In genomic region chr12:95974358-95974757, GRCh38 we compare ENCODE assay signal across 1 cellular context.
A peak's percentile ranks its signal among the peaks of the same experiment; 100 is the strongest.
TF ChIP-seq lines count a peak whose summit lies in the region.

No MANE protein-coding gene starts in this region.

TF ChIP-seq in HepG2, 621 proteins besides CTCF, POLR2A, EP300 and RAD21 (continued from another document and continues in another):
- TF ChIP-seq KDM2A (CRISPR knock-in tag; IDR thresholded peaks at IDR 0.05; ENCODE audit: borderline replicate concordance, low read depth) (no peak), SIN3B (IDR thresholded peaks at IDR 0.05; ENCODE audit: low read length) (no peak), DNMT1 (CRISPR knock-in tag; IDR thresholded peaks at IDR 0.05) (no peak), ZZZ3 (CRISPR knock-in tag; IDR thresholded peaks at IDR 0.05; ENCODE audit: borderline replicate concordance) (no peak), SIX1 (CRISPR knock-in tag; IDR thresholded peaks at IDR 0.05; ENCODE audit: borderline replicate concordance) (peak; percentile 84; the same call in 1 of the 2 replicates), MAFK (conservative IDR thresholded peaks at IDR 0.05 in 1 of 2, IDR thresholded peaks at IDR 0.05 in 1 of 2; ENCODE audit: low read length in 2 of 2) (peak in 1 of 2 experiments; percentile 24; a peak in 1 of 4 replicates), ZNF75D (CRISPR knock-in tag; IDR thresholded peaks at IDR 0.05; ENCODE audit: borderline replicate concordance) (no peak), ZBTB38 (CRISPR knock-in tag; IDR thresholded peaks at IDR 0.05) (no peak), MTF1 (CRISPR knock-in tag; IDR thresholded peaks at IDR 0.05) (no peak), HMG20B (CRISPR knock-in tag; conservative IDR thresholded peaks at IDR 0.05) (peak; percentile 75), ZNF451 (CRISPR knock-in tag; IDR thresholded peaks at IDR 0.05) (no peak), ZNF282 (IDR thresholded peaks at IDR 0.05; ENCODE audit: partially characterized antibody) (no peak), MIER3 (CRISPR knock-in tag; IDR thresholded peaks at IDR 0.05; ENCODE audit: borderline replicate concordance) (peak; percentile 77; the same call in 1 of the 2 replicates), ZNF570 (CRISPR knock-in tag; IDR thresholded peaks at IDR 0.05; ENCODE audit: borderline replicate concordance) (no peak), CBX5 (CRISPR knock-in tag; IDR thresholded peaks at IDR 0.05; ENCODE audit: borderline replicate concordance) (no peak), PATZ1 (CRISPR knock-in tag; IDR thresholded peaks at IDR 0.05) (no peak), CBFB (CRISPR knock-in tag; IDR thresholded peaks at IDR 0.05) (no peak), ARID5B (CRISPR knock-in tag; IDR thresholded peaks at IDR 0.05) (peak; percentile 98), ZNF652 (CRISPR knock-in tag; IDR thresholded peaks at IDR 0.05; ENCODE audit: borderline replicate concordance, low read depth) (peak; percentile 68; the same call in 1 of the 2 replicates), ZNF556 (CRISPR knock-in tag; IDR thresholded peaks at IDR 0.05; ENCODE audit: borderline replicate concordance) (no peak), IRX3 (CRISPR knock-in tag; IDR thresholded peaks at IDR 0.05; ENCODE audit: borderline replicate concordance, low read depth) (no peak), SMARCC2 (IDR thresholded peaks at IDR 0.05) (0 out of 2 replicates have a peak, but pooled peaks have one; percentile 43), ZNF124 (CRISPR knock-in tag; IDR thresholded peaks at IDR 0.05) (no peak), ZNF441 (CRISPR knock-in tag; IDR thresholded peaks at IDR 0.05; ENCODE audit: borderline replicate concordance) (no peak), MZF1 (CRISPR knock-in tag; IDR thresholded peaks at IDR 0.05; ENCODE audit: borderline replicate concordance) (no peak), CSRNP1 (CRISPR knock-in tag; IDR thresholded peaks at IDR 0.05) (0 out of 2 replicates have a peak, but pooled peaks have one; percentile 43), ZNF691 (CRISPR knock-in tag; IDR thresholded peaks at IDR 0.05; ENCODE audit: borderline replicate concordance, low read depth) (no peak), ZBTB2 (CRISPR knock-in tag; IDR thresholded peaks at IDR 0.05; ENCODE audit: low read depth) (no peak), KAT2B (IDR thresholded peaks at IDR 0.05; ENCODE audit: borderline replicate concordance, low read depth, low read length) (no peak), ZFP41 (CRISPR knock-in tag; IDR thresholded peaks at IDR 0.05; ENCODE audit: borderline replicate concordance) (no peak), RXRA (CRISPR knock-in tag; IDR thresholded peaks at IDR 0.05) (no peak), ARNTL (CRISPR knock-in tag; IDR thresholded peaks at IDR 0.05) (peak; percentile 61), AGO1 (IDR thresholded peaks at IDR 0.05; ENCODE audit: low read depth, low read length, poor library complexity, severe bottlenecking) (no peak), ZBTB8A (CRISPR knock-in tag; IDR thresholded peaks at IDR 0.05; ENCODE audit: borderline replicate concordance, low read depth) (no peak), ATF1 (CRISPR knock-in tag; IDR thresholded peaks at IDR 0.05) (peak; percentile 71), CENPT (CRISPR knock-in tag; IDR thresholded peaks at IDR 0.05; ENCODE audit: low read depth) (no peak), HIVEP1 (CRISPR knock-in tag; IDR thresholded peaks at IDR 0.05) (no peak), DMTF1 (CRISPR knock-in tag; IDR thresholded peaks at IDR 0.05) (no peak), RARA (CRISPR knock-in tag; IDR thresholded peaks at IDR 0.05) (peak; percentile 98), ZSCAN25 (CRISPR knock-in tag; IDR thresholded peaks at IDR 0.05) (no peak), HMGXB3 (CRISPR knock-in tag; IDR thresholded peaks at IDR 0.05; ENCODE audit: borderline replicate concordance) (peak; percentile 17; the same call in 1 of the 2 replicates), NR1H2 (CRISPR knock-in tag; IDR thresholded peaks at IDR 0.05; ENCODE audit: borderline replicate concordance, low read depth) (no peak), TBL1XR1 (IDR thresholded peaks at IDR 0.05; ENCODE audit: borderline replicate concordance, low read length, partially characterized antibody) (peak; percentile 94), HOXA9 (CRISPR knock-in tag; IDR thresholded peaks at IDR 0.05; ENCODE audit: borderline replicate concordance) (no peak), SALL1 (CRISPR knock-in tag; IDR thresholded peaks at IDR 0.05) (peak; percentile 58; the same call in 1 of the 2 replicates), ZNF136 (CRISPR knock-in tag; IDR thresholded peaks at IDR 0.05; ENCODE audit: low read depth) (no peak; the same call in 1 of the 2 replicates), CREBL2 (CRISPR knock-in tag; IDR thresholded peaks at IDR 0.05; ENCODE audit: borderline replicate concordance) (no peak), IKZF5 (CRISPR knock-in tag; IDR thresholded peaks at IDR 0.05) (no peak; the same call in 1 of the 2 replicates), ZNF484 (CRISPR knock-in tag; IDR thresholded peaks at IDR 0.05; ENCODE audit: borderline replicate concordance, low read depth) (no peak)
